ENCODE assay signal across 8 cellular contexts in the genomic region with DNA sequence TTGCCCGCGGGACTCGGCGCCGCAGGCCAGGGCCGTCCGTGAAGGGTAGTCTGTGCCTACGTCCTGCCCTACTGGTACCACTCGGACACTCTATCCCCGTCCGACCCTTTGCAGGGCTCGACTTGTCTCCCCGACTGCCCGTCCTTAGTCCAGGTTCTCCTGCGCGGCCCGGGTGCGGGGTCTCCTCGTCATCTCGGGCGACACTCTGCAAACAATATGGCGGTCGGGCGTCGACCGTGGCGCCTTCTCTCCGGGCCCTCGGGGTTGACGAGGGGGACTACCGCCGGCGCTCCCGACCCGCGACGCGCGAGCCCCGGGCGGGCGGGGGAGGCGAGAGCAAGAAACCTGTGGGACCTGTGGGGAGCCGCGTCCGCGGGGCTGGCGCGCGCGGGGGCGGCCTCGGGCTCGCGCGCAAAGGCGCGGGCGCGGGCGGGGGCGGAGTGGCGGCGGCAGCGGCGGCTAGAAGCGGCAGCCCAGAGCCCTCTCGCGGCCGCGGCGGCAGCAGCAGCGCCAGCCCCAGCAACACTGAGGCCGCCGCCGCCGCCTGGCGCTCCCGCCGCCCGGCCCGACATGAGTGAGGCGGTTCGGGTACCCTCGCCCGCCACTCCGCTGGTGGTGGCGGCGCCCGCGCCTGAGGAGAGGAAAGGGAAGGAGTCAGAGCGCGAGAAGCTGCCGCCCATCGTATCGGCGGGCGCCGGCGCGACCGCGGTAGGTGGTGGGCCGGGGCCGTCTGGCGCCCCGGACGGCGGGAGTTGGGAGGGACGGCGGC. TPM values are rescaled to one million over a fixed set of nuclear protein-coding genes. Genes with fewer than 3 reads are reported as not detected.
DNase-seq lines count a peak whose midpoint lies in the region; ATAC-seq and FAIRE-seq lines count a peak whose summit lies in the region.

A gene with protein sequence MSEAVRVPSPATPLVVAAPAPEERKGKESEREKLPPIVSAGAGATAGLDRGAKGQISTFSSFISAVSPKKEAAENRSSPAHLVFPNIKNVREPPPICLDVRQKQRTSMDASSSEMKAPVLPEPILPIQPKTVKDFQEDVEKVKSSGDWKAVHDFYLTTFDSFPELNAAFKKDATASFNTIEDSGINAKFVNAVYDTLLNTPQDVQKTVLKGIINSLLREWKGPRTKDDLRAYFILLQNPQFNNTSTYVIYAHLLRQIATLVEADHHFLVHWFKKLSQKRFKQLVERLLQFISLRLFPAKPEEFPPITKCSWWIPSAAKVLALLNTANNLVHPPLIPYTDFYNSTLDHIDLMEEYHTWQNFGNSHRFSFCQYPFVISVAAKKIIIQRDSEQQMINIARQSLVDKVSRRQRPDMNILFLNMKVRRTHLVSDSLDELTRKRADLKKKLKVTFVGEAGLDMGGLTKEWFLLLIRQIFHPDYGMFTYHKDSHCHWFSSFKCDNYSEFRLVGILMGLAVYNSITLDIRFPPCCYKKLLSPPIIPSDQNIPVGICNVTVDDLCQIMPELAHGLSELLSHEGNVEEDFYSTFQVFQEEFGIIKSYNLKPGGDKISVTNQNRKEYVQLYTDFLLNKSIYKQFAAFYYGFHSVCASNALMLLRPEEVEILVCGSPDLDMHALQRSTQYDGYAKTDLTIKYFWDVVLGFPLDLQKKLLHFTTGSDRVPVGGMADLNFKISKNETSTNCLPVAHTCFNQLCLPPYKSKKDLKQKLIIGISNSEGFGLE (plus strand): TSS at position 476 of the 769 bp plus-strand sequence. CDS start 95 bp downstream, at position 571.

- peak; percentile 83 for ATAC-seq in GM21360 (IDR thresholded peaks at IDR 0.05; ENCODE audit: unreplicated experiment)

- no peak for FAIRE-seq in frontal cortex (lab: Jason Lieb, UNC)

- peak within 1 kb of the TSS; percentile 90 for H3K27ac ChIP-seq in substantia nigra (ENCODE audit: low read depth, low read length, poor library complexity, severe bottlenecking)

- peak; percentile 93 for DNase-seq in DMS53 (lab: John Stamatoyannopoulos, UW)
- DNase-seq in HT-29 (ENCODE audit: low spot score) = peak; percentile 79
- DNase-seq in RPMI8226 = peak; percentile 76
- DNase-seq in activated gamma-delta T cell treated with anti-CD3 and anti-CD28 coated beads, Interleukin-2, amount 50 U/mL, for 16 hours (ENCODE audit: low read depth) = peak; percentile 66
- peak; percentile 82 to 88 for DNase-seq in frontal cortex (ENCODE audit: low spot score in 2 of 2)
- peak in 55 of 56 donors; percentile 20 to 90 (median 73) for DNase-seq in nucleus accumbens (lab: John Stamatoyannopoulos, UW)
- peak in 48 of 49 donors; percentile 9 to 89 (median 72) for DNase-seq in substantia nigra (lab: John Stamatoyannopoulos, UW)

RNA-seq across cellular contexts. Expression of the gene that starts here (rescaled TPM):
- total RNA-seq in HT-29 (2014; rRNA removed; shearing (Covaris generic)) = 1.7 and 3.7 TPM in 2 replicates
- 58.3 TPM for total RNA-seq in frontal cortex

Comparison
In these comparisons a context has a peak if more than half of its experiments do, and no peak if none do; other contexts are left out.
1. Peak in every context shown above with its lines: DNase-seq, ATAC-seq and H3K27ac ChIP-seq.
2. RNA of the gene that starts here (total RNA-seq): 58.3 TPM in frontal cortex (single experiment); 1.7 to 3.7 TPM in HT-29; every median in the first group is over 10 times any median in the second.